ENCODE assay signal across 19 cellular contexts in the genomic region with DNA sequence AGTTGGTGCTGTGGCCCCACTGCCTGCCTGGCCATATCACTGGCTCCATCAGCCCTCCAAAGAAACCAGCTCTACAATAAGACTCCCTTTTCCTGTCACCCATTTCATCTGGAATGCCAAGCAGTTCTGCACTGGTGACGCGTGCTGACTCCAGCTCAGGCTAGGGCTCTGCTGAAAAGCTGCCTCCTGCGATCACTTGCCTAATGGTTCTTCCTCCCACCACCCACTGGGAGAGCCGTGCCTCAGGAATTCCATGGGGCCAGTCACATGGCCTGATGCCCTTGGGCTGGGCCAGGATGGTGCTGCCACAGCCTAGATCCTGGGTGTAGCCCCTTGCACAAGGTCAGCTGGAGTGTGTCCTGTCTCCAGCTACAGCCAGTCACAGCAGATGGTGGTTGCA.
DNase-seq lines count a peak whose midpoint lies in the region; ATAC-seq, FAIRE-seq and TF ChIP-seq lines count a peak whose summit lies in the region.
"Had no signal": no experiment of that assay in that cellular context is flagged by ENCODE, and none has a peak within 500 bp of the region (broad histone marks: within the 10 kb centered on the region; RNA-seq: fewer than 3 reads in every experiment).

No MANE protein-coding gene starts in this region.

- H3K79me2 ChIP-seq in HepG2 (ENCODE audit: insufficient read depth, low read length), result no peaks in the 10 kb centered on the region

- TF ChIP-seq CTCF in HepG2 (CRISPR knock-in tag; IDR thresholded peaks at IDR 0.05), result no peak
- TF ChIP-seq CTCF in right lobe of liver (IDR thresholded peaks at IDR 0.05), result no peak
- no peak for TF ChIP-seq CTCF in RWPE1 (conservative IDR thresholded peaks at IDR 0.05; ENCODE audit: low read depth)
- TF ChIP-seq CTCF in right atrium auricular region (IDR thresholded peaks at IDR 0.05), result no peak
- TF ChIP-seq CTCF in upper lobe of right lung (IDR thresholded peaks at IDR 0.05), result no peak
- TF ChIP-seq CTCF in left lung (IDR thresholded peaks at IDR 0.05), result no peak

- peaks cover 24% of the 10 kb centered on the region for H3K4me1 Mint-ChIP-seq in stimulated activated effector memory CD8-positive, alpha-beta T cell treated with anti-CD3 and anti-CD28 coated beads, Interleukin-12 subunit alpha, Interleukin-12 subunit beta, amount 100 ng/mL, for 72 hours

- H3K9me3 Mint-ChIP-seq in stimulated activated effector memory CD8-positive, alpha-beta T cell treated with anti-CD3 and anti-CD28 coated beads, Interleukin-12 subunit alpha, Interleukin-12 subunit beta, amount 100 ng/mL, for 72 hours, result no peaks in the 10 kb centered on the region
- H3K9me3 Mint-ChIP-seq: stimulated activated naive B cell treated with anti-CD40 and anti-IgM and Interleukin-4, amounts not matched to agents 10 μg/mL and 1 μg/mL and 100 μg/mL, for 72 hours had no signal

- H3K4me3 ChIP-seq in HepG2 (replicated peaks in 1 of 3; ENCODE audit: insufficient read depth in 1 of 3, low read depth in 2 of 3, low read length in 3 of 3) (no peak overlapping the region), right lobe of liver (no peak overlapping the region), right atrium auricular region (no peak overlapping the region), upper lobe of right lung (no peak overlapping the region), left lung (no peak overlapping the region)

- POLR2A ChIA-PET in HepG2 (lab: Yijun Ruan, JAX) (no interaction called here), RWPE1 (lab: Yijun Ruan, JAX; ENCODE audit: low non-redundant PET) (no interaction called here)

- TF ChIP-seq RAD21 in HepG2 (CRISPR knock-in tag; IDR thresholded peaks at IDR 0.05), result no peak

- no peak overlapping the region for H3K27ac ChIP-seq in HepG2 (ENCODE audit: extremely low read length, insufficient read depth, low read length)
- no peak overlapping the region for H3K27ac ChIP-seq in right lobe of liver
- peak overlapping the region; percentile 18; the same call in 1 of the 2 replicates for H3K27ac ChIP-seq in RWPE1
- peak overlapping the region; percentile 75 to 76 for H3K27ac ChIP-seq in right atrium auricular region
- H3K27ac ChIP-seq in upper lobe of right lung, result no peak overlapping the region
- H3K27ac ChIP-seq in left lung, result no peak overlapping the region
- H3K27ac ChIP-seq: HL-60, neutrophil had no signal

- TF ChIP-seq POLR2A in HepG2 (IDR thresholded peaks at IDR 0.05; ENCODE audit: insufficient read depth in 1 of 2, low read depth in 2 of 2, low read length in 2 of 2), result no peak
- no peak for TF ChIP-seq POLR2A in right lobe of liver (IDR thresholded peaks at IDR 0.05)

- WGBS in HepG2 (ENCODE audit: low lambda C conversion rate), result 96% methylated on average over 4 of the region's 4 CpGs
- no CpG with 5 or more reads among the region's 4 CpGs for WGBS in right lobe of liver (ENCODE audit: insufficient coverage, low coverage, low lambda C conversion rate, missing lambda C conversion rate)

- no peaks in the 10 kb centered on the region for H3K9me3 ChIP-seq in HepG2 (ENCODE audit: low read length)
- H3K9me3 ChIP-seq in right lobe of liver, result no peaks in the 10 kb centered on the region
- H3K9me3 ChIP-seq in right atrium auricular region, result no peaks in the 10 kb centered on the region
- no peaks in the 10 kb centered on the region for H3K9me3 ChIP-seq in upper lobe of right lung
- no peaks in the 10 kb centered on the region for H3K9me3 ChIP-seq in left lung
- H3K9me3 ChIP-seq: neutrophil had no signal

- no peaks in the 10 kb centered on the region for H4K20me1 ChIP-seq in HepG2 (ENCODE audit: insufficient read depth, low read length)

- CTCF ChIA-PET in HepG2 (lab: Yijun Ruan, JAX; ENCODE audit: low intra/inter-chr PET ratio, low total read pairs), result no interaction called here
- CTCF ChIA-PET in RWPE1 (lab: Yijun Ruan, JAX), result interaction anchor here (0.7 kb wide), 1 partner anchor 15 kb away, joined by 7 read pairs; no protein-coding TSS in a partner anchor

- H3K27me3 ChIP-seq in HepG2 (ENCODE audit: control insufficient read depth in 1 of 2, insufficient read depth in 2 of 2, low read length in 2 of 2) (no peaks in the 10 kb centered on the region), right lobe of liver (no peaks in the 10 kb centered on the region), right atrium auricular region (no peaks in the 10 kb centered on the region), upper lobe of right lung (no peaks in the 10 kb centered on the region), left lung (no peaks in the 10 kb centered on the region)
- H3K27me3 ChIP-seq: neutrophil had no signal

- in situ Hi-C loops in HepG2 (cut with HindIII; ENCODE audit: extremely low pct_ligation_motif_present, low pct_unique_long_range_greater_than_20kb), result no loop called here

- H3K27ac Mint-ChIP-seq in stimulated activated effector memory CD8-positive, alpha-beta T cell treated with anti-CD3 and anti-CD28 coated beads, Interleukin-12 subunit alpha, Interleukin-12 subunit beta, amount 100 ng/mL, for 72 hours, result peak overlapping the region; percentile 43
- H3K27ac Mint-ChIP-seq: stimulated activated naive B cell treated with anti-CD40 and anti-IgM and Interleukin-4, amounts not matched to agents 10 μg/mL and 1 μg/mL and 100 μg/mL, for 72 hours had no signal

- H3K4me2 ChIP-seq in HepG2 (ENCODE audit: low read depth, low read length), result no peak overlapping the region

- no peak for FAIRE-seq in HepG2 (lab: Jason Lieb, UNC)

- no peaks in the 10 kb centered on the region for H3K36me3 Mint-ChIP-seq in stimulated activated effector memory CD8-positive, alpha-beta T cell treated with anti-CD3 and anti-CD28 coated beads, Interleukin-12 subunit alpha, Interleukin-12 subunit beta, amount 100 ng/mL, for 72 hours

- no peak overlapping the region for H3K4me3 Mint-ChIP-seq in stimulated activated effector memory CD8-positive, alpha-beta T cell treated with anti-CD3 and anti-CD28 coated beads, Interleukin-12 subunit alpha, Interleukin-12 subunit beta, amount 100 ng/mL, for 72 hours
- H3K4me3 Mint-ChIP-seq: stimulated activated naive B cell treated with anti-CD40 and anti-IgM and Interleukin-4, amounts not matched to agents 10 μg/mL and 1 μg/mL and 100 μg/mL, for 72 hours had no signal

- no TSS peak for BruUV-seq in HepG2 (replicated peaks; lab: Mats Ljungman, UMichigan)

- intact Hi-C loops in HepG2 (cut with micrococcal nuclease; ENCODE audit: unreplicated experiment) (no loop called here), right lobe of liver (cut with DNase I) (no loop called here), upper lobe of right lung (cut with DNase I) (no loop called here), left lung (cut with DNase I) (no loop called here)

- no peak for DNase-seq in HepG2 (ENCODE audit: low spot score)
- no peak for DNase-seq in right lobe of liver
- no peak for DNase-seq in RWPE1 (ENCODE audit: low spot score)
- DNase-seq in right atrium auricular region (ENCODE audit: low spot score), result no peak
- no peak for DNase-seq in stimulated activated effector memory CD8-positive, alpha-beta T cell treated with anti-CD3 and anti-CD28 coated beads, Interleukin-12 subunit alpha, Interleukin-12 subunit beta, amount 100 ng/mL, for 72 hours (ENCODE audit: low spot score in 2 of 2)
- DNase-seq in upper lobe of right lung, result no peak
- no peak for DNase-seq in glomerular visceral epithelial cell (ENCODE audit: extremely low spot score)
- DNase-seq in left lung, result no peak
- DNase-seq: activated CD8-positive, alpha-beta memory T cell treated with anti-CD3 and anti-CD28 coated beads, Interleukin-2, amount 50 U/mL, for 4 hours; activated naive CD4-positive, alpha-beta T cell treated with anti-CD3 and anti-CD28 coated beads, Interleukin-2, amount 50 U/mL, for 16 hours; Calu3; effector CD8-positive, alpha-beta T cell; Kasumi-1; NCI-H187; stimulated activated naive B cell treated with anti-CD40 and anti-IgM and Interleukin-4, amounts not matched to agents 10 μg/mL and 1 μg/mL and 100 μg/mL, for 72 hours; trophoblast cell had no signal

- no peak overlapping the region for H2AFZ ChIP-seq in HepG2 (ENCODE audit: low read length)

- no peak for ATAC-seq in HepG2
- ATAC-seq in right lobe of liver, result no peak
- ATAC-seq in stimulated activated effector memory CD8-positive, alpha-beta T cell treated with anti-CD3 and anti-CD28 coated beads, Interleukin-12 subunit alpha, Interleukin-12 subunit beta, amount 100 ng/mL, for 72 hours, result no peak
- no peak for ATAC-seq in upper lobe of right lung
- ATAC-seq in left lung, result no peak
- ATAC-seq: Panc1; stimulated activated naive B cell treated with anti-CD40 and anti-IgM and Interleukin-4, amounts not matched to agents 10 μg/mL and 1 μg/mL and 100 μg/mL, for 72 hours had no signal

- TF ChIP-seq EP300 in HepG2 (IDR thresholded peaks at IDR 0.05; ENCODE audit: low read depth in 2 of 2, low read length in 2 of 2), result no peak
- TF ChIP-seq EP300 in HepG2 (CRISPR knock-in tag; IDR thresholded peaks at IDR 0.05; ENCODE audit: borderline replicate concordance), result no peak

- H3K9ac ChIP-seq in HepG2 (ENCODE audit: insufficient read depth, low read depth, low read length), result no peak overlapping the region

- H3K36me3 ChIP-seq in HepG2 (replicated peaks in 1 of 2; ENCODE audit: control insufficient read depth in 1 of 2, insufficient read depth in 2 of 2, low read length in 2 of 2) (peaks cover 11 to 23% of the 10 kb centered on the region in 2 experiments), right lobe of liver (no peaks in the 10 kb centered on the region), right atrium auricular region (no peaks in the 10 kb centered on the region), upper lobe of right lung (peaks cover 3% of the 10 kb centered on the region), left lung (peaks cover 0 to 4% of the 10 kb centered on the region in 2 donors)
- H3K36me3 ChIP-seq: neutrophil had no signal

- H3K4me1 ChIP-seq in HepG2 (ENCODE audit: insufficient read depth, low read length) (peaks cover 17% of the 10 kb centered on the region), right lobe of liver (no peaks in the 10 kb centered on the region), right atrium auricular region (peaks cover 0 to 66% of the 10 kb centered on the region in 2 donors), upper lobe of right lung (peaks cover 7% of the 10 kb centered on the region), left lung (no peaks in the 10 kb centered on the region)

Comparison
In these comparisons a context has a peak if more than half of its experiments do, and no peak if none do; other contexts are left out.
1. H3K27ac ChIP-seq: peak in RWPE1 (single experiment) and right atrium auricular region (2 of 2); none in HepG2 (single experiment), right lobe of liver (0 of 3), upper lobe of right lung (single experiment) and left lung (0 of 2).